In the genomic region with DNA sequence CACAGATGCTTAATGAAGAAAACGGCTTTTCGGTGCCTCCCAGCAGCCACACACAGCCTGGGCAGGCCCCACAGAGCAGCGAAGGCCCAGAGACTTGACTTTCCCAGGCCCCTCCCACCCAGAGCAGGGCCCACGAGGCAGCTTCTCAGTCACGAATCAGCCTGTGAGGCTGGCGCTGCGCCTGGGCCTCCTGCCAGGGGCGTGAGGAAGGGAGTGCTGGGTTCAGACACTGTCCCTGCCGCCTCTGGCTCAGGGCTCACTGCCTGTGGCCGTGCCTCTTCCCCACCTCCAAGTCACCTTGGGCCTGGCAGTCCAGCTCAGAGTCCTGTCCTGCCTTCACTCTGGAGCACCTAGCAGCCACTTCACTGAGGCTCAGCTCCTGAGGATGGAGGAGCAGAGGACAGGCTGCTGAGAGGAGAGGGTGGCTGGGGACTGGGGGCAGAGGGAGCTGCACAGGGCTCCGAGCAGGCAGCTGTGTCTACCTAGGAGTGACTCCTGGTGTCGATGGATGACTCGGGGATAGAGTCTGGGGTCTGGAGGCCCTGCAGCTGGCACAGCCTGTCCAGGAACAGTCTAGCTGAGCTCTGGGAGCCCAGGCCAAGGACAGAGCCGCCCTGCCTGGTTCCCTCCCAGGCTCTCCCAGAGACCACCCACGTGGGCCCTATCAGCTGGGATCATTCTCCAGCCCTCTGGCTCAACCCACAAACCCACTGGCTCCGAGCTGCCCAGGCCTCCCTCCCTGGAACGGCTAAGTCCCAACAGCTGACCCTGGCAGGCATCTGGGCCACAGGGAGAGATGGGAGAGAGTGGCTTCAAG, we compare ENCODE assay signal across 8 cellular contexts. TPM values are rescaled to one million over a fixed set of nuclear protein-coding genes. Genes with fewer than 3 reads are reported as not detected.
DNase-seq lines count a peak whose midpoint lies in the region; ATAC-seq and TF ChIP-seq lines count a peak whose summit lies in the region.

No MANE protein-coding gene starts in this region.

- H3K4me1 ChIP-seq in Panc1 (ENCODE audit: control insufficient read depth, insufficient read depth, low read length) = no peaks in the 10 kb centered on the region; the same call in 1 of the 2 replicates
- H3K4me1 ChIP-seq in lower lobe of right lung = peaks cover 43% of the 10 kb centered on the region

- intact Hi-C loops in Panc1 (cut with micrococcal nuclease; ENCODE audit: unreplicated experiment) = no loop called here
- intact Hi-C loops in lower lobe of right lung (cut with DNase I) = no loop called here

- CTCF ChIA-PET in Panc1 (lab: Charles Lee) = no interaction called here

- H3K9me3 ChIP-seq in Panc1 (ENCODE audit: control insufficient read depth, insufficient read depth, low read depth, low read length) (no peaks in the 10 kb centered on the region), lower lobe of right lung (no peaks in the 10 kb centered on the region)

- no peaks in the 10 kb centered on the region for H3K27me3 ChIP-seq in Panc1 (ENCODE audit: control insufficient read depth, insufficient read depth, low read length)
- no peaks in the 10 kb centered on the region for H3K27me3 ChIP-seq in lower lobe of right lung (ENCODE audit: low read depth)

- TF ChIP-seq CTCF in Panc1 (IDR thresholded peaks at IDR 0.05) (no peak), lower lobe of right lung (IDR thresholded peaks at IDR 0.05) (no peak)

- no peaks in the 10 kb centered on the region for H3K36me3 ChIP-seq in Panc1 (ENCODE audit: control insufficient read depth, insufficient read depth, low read length)
- no peaks in the 10 kb centered on the region for H3K36me3 ChIP-seq in lower lobe of right lung

- peak; percentile 15 for DNase-seq in NCI-H146 (lab: John Stamatoyannopoulos, UW)
- DNase-seq in NCI-H146 treated with DMSO at 0.1 percent for 48 hours (lab: John Stamatoyannopoulos, UW; ENCODE audit: unreplicated experiment) = no peak
- no peak for DNase-seq in Panc1 (ENCODE audit: low read depth, low spot score)
- DNase-seq in dedifferentiated amniotic fluid mesenchymal stem cell (ENCODE audit: extremely low spot score) = peak; percentile 82
- peak; percentile 78 for DNase-seq in lower lobe of right lung
- peak; percentile 88 for DNase-seq in stromal cell of bone marrow (ENCODE audit: low read depth)
- no peak for DNase-seq in GM19240 (ENCODE audit: insufficient read length, low spot score)

- in situ Hi-C loops in Panc1 (cut with HindIII; ENCODE audit: low pct_unique_long_range_greater_than_20kb, low sequenced_read_pairs) = no loop called here

- H3K4me3 ChIP-seq in Panc1 (ENCODE audit: low read depth in 2 of 2, low read length in 2 of 2) (no peak overlapping the region), lower lobe of right lung (no peak overlapping the region)

- BruUV-seq in Panc1 (replicated peaks; lab: Mats Ljungman, UMichigan) = no TSS peak

- POLR2A ChIA-PET in Panc1 (lab: Charles Lee) = no interaction called here

- H3K27ac ChIP-seq in Panc1 (ENCODE audit: low read length) (no peak overlapping the region), lower lobe of right lung (peak overlapping the region; percentile 69)

- peak; percentile 10; the same call in 1 of the 2 replicates for ATAC-seq in Panc1
- ATAC-seq in lower lobe of right lung = peak; percentile 68 to 73
- no peak for ATAC-seq in HG02973 (IDR thresholded peaks at IDR 0.05; ENCODE audit: unreplicated experiment)

RNA-seq across cellular contexts. Expression of a gene that starts 36.4 kb away (rescaled TPM):
- total RNA-seq in Panc1 (2021; ENCODE audit: unreplicated experiment) (29.0 TPM), lower lobe of right lung (74.9 TPM)
- 34.9 TPM for polyA plus RNA-seq in Panc1 (2012; ENCODE audit: insufficient read length)

Comparison
In these comparisons a context has a peak if more than half of its experiments do, and no peak if none do; other contexts are left out.
1. DNase-seq: peak in NCI-H146 (single experiment), dedifferentiated amniotic fluid mesenchymal stem cell (single experiment), lower lobe of right lung (single experiment) and stromal cell of bone marrow (single experiment); none in NCI-H146 treated with DMSO at 0.1 percent for 48 hours (single experiment), Panc1 (single experiment) and GM19240 (single experiment).